Comparison of ENCODE assay signal across 30 cellular contexts in the genomic region with DNA sequence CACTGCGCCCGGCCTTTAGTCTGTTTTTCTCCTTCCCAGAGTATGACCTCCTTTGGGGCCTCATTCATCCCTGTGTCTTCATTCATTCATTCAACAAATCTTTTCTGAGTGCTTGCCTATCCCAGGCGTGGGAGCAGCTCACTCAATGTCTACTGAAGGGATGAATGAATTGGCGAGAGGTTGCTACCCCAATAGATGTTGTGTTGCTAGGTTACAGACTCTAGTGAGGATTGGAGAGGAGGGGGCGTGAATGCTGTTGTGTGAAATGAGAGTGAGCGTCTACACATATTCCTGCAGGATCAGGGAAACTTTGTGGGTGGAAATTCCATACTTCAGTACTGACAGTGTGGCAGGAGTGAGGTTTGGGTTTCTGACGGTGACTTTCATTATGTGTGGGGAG.
"Had no signal": no experiment of that assay in that cellular context is flagged by ENCODE, and none has a peak within 500 bp of the region (broad histone marks: within the 10 kb centered on the region; RNA-seq: fewer than 3 reads in every experiment).

No MANE protein-coding gene starts in this region.

- H3K27me3 Mint-ChIP-seq: activated CD8-positive, alpha-beta T cell treated with anti-CD3 and anti-CD28 coated beads for 36 hours; activated naive CD4-positive, alpha-beta T cell treated with anti-CD3 and anti-CD28 coated beads, Interleukin-2, amount 50 U/mL, for 24 hours; activated naive CD8-positive, alpha-beta T cell treated with anti-CD3 and anti-CD28 coated beads for 36 hours; activated naive CD8-positive, alpha-beta T cell treated with anti-CD3 and anti-CD28 coated beads, Interleukin-2, amount 50 U/mL, for 24 hours; activated T-helper 17 cell treated with anti-CD3 and anti-CD28 coated beads, Interleukin-2, amount 50 U/mL, for 72 hours had no signal

- H3K27ac Mint-ChIP-seq: activated B cell treated with CpG ODN at 0.5 μM for 24 hours; activated CD8-positive, alpha-beta T cell treated with anti-CD3 and anti-CD28 coated beads for 36 hours; activated naive CD4-positive, alpha-beta T cell treated with anti-CD3 and anti-CD28 coated beads for 36 hours; activated naive CD4-positive, alpha-beta T cell treated with anti-CD3 and anti-CD28 coated beads, Interleukin-2, amount 50 U/mL, for 24 hours; activated naive CD8-positive, alpha-beta T cell treated with anti-CD3 and anti-CD28 coated beads for 36 hours; activated naive CD8-positive, alpha-beta T cell treated with anti-CD3 and anti-CD28 coated beads, Interleukin-2, amount 50 U/mL, for 24 hours; activated T-helper 17 cell treated with anti-CD3 and anti-CD28 coated beads, Interleukin-2, amount 50 U/mL, for 72 hours; effector memory CD8-positive, alpha-beta T cell; T-helper 17 cell; T-helper 2 cell treated with Interferon-gamma antibody and Interleukin-4, amounts not matched to agents 5 μg/mL and 100 μg/mL, for 36 hours had no signal

- H3K4me3 Mint-ChIP-seq: activated B cell treated with CpG ODN at 0.5 μM for 24 hours; activated CD8-positive, alpha-beta T cell treated with anti-CD3 and anti-CD28 coated beads for 36 hours; activated naive CD4-positive, alpha-beta T cell treated with anti-CD3 and anti-CD28 coated beads for 36 hours; activated naive CD4-positive, alpha-beta T cell treated with anti-CD3 and anti-CD28 coated beads, Interleukin-2, amount 50 U/mL, for 24 hours; activated naive CD8-positive, alpha-beta T cell treated with anti-CD3 and anti-CD28 coated beads for 36 hours; activated naive CD8-positive, alpha-beta T cell treated with anti-CD3 and anti-CD28 coated beads, Interleukin-2, amount 50 U/mL, for 24 hours; activated T-cell treated with anti-CD3 and anti-CD28 coated beads, Interleukin-2, amount 50 U/mL, for 4 hours; activated T-helper 17 cell treated with anti-CD3 and anti-CD28 coated beads, Interleukin-2, amount 50 U/mL, for 72 hours; effector memory CD8-positive, alpha-beta T cell; T-helper 17 cell; T-helper 2 cell treated with Interferon-gamma antibody and Interleukin-4, amounts not matched to agents 5 μg/mL and 100 μg/mL, for 36 hours had no signal

- H3K4me1 Mint-ChIP-seq: activated B cell treated with CpG ODN at 0.5 μM for 24 hours; activated naive CD4-positive, alpha-beta T cell treated with anti-CD3 and anti-CD28 coated beads, Interleukin-2, amount 50 U/mL, for 24 hours; activated naive CD8-positive, alpha-beta T cell treated with anti-CD3 and anti-CD28 coated beads for 36 hours; activated naive CD8-positive, alpha-beta T cell treated with anti-CD3 and anti-CD28 coated beads, Interleukin-2, amount 50 U/mL, for 24 hours; activated T-helper 17 cell treated with anti-CD3 and anti-CD28 coated beads, Interleukin-2, amount 50 U/mL, for 72 hours; T-helper 17 cell had no signal

- ATAC-seq: activated CD4-positive, CD25-positive, alpha-beta regulatory T cell treated with anti-CD3 and anti-CD28 coated beads, Interleukin-2, amount 50 U/mL, for 24 hours; activated CD8-positive, alpha-beta T cell treated with anti-CD3 and anti-CD28 coated beads for 36 hours; activated naive CD8-positive, alpha-beta T cell treated with anti-CD3 and anti-CD28 coated beads, Interleukin-2, amount 50 U/mL, for 24 hours; activated T-cell treated with anti-CD3 and anti-CD28 coated beads, Interleukin-2, amount 50 U/mL, for 4 hours; activated T-helper 17 cell treated with anti-CD3 and anti-CD28 coated beads, Interleukin-2, amount 50 U/mL, for 72 hours; body of pancreas; effector memory CD8-positive, alpha-beta T cell; foreskin keratinocyte; gastrocnemius medialis; heart right ventricle; T-helper 17 cell had no signal

- H3K9me3 Mint-ChIP-seq: activated B cell treated with CpG ODN at 0.5 μM for 24 hours; activated CD8-positive, alpha-beta T cell treated with anti-CD3 and anti-CD28 coated beads for 36 hours; activated naive CD4-positive, alpha-beta T cell treated with anti-CD3 and anti-CD28 coated beads for 36 hours; activated naive CD4-positive, alpha-beta T cell treated with anti-CD3 and anti-CD28 coated beads, Interleukin-2, amount 50 U/mL, for 24 hours; activated naive CD8-positive, alpha-beta T cell treated with anti-CD3 and anti-CD28 coated beads for 36 hours; activated naive CD8-positive, alpha-beta T cell treated with anti-CD3 and anti-CD28 coated beads, Interleukin-2, amount 50 U/mL, for 24 hours; activated T-cell treated with anti-CD3 and anti-CD28 coated beads, Interleukin-2, amount 50 U/mL, for 4 hours; activated T-helper 17 cell treated with anti-CD3 and anti-CD28 coated beads, Interleukin-2, amount 50 U/mL, for 72 hours; effector memory CD8-positive, alpha-beta T cell; T-helper 2 cell treated with Interferon-gamma antibody and Interleukin-4, amounts not matched to agents 5 μg/mL and 100 μg/mL, for 36 hours had no signal

- DNase-seq: activated B cell treated with CpG ODN at 0.5 μM for 24 hours; activated CD4-positive, alpha-beta T cell treated with anti-CD3 and anti-CD28 coated beads for 48 hours; activated CD4-positive, alpha-beta T cell treated with anti-CD3 and anti-CD28 coated beads, Interleukin-2, amount 50 U/mL, for 1 hour; activated CD4-positive, alpha-beta T cell treated with anti-CD3 and anti-CD28 coated beads, Interleukin-2, amount 50 U/mL, for 48 hours; activated CD8-positive, alpha-beta memory T cell treated with anti-CD3 and anti-CD28 coated beads for 24 hours; activated CD8-positive, alpha-beta T cell treated with anti-CD3 and anti-CD28 coated beads for 36 hours; activated effector memory CD4-positive, alpha-beta T cell treated with Interleukin-2 at 50 U/mL for 16 hours; activated gamma-delta T cell treated with Interleukin-2 at 50 U/mL for 16 hours; activated naive CD4-positive, alpha-beta T cell treated with anti-CD3 and anti-CD28 coated beads for 36 hours; activated naive CD8-positive, alpha-beta T cell treated with anti-CD3 and anti-CD28 coated beads for 36 hours; activated naive CD8-positive, alpha-beta T cell treated with anti-CD3 and anti-CD28 coated beads, Interleukin-2, amount 50 U/mL, for 24 hours; activated T-cell treated with anti-CD3 and anti-CD28 coated beads, Interleukin-2, amount 50 U/mL, for 4 hours; adrenal gland; body of pancreas; colonic mucosa; dorsolateral prefrontal cortex; effector memory CD8-positive, alpha-beta T cell; erythroblast; foreskin keratinocyte; gastrocnemius medialis; glutamatergic neuron; heart right ventricle; T-helper 1 cell; T-helper 17 cell; T1000; WERI-Rb-1 had no signal

- H3K36me3 Mint-ChIP-seq: activated naive CD4-positive, alpha-beta T cell treated with anti-CD3 and anti-CD28 coated beads, Interleukin-2, amount 50 U/mL, for 24 hours; activated naive CD8-positive, alpha-beta T cell treated with anti-CD3 and anti-CD28 coated beads for 36 hours had no signal
